In genomic region chr11:75307058-75307457, GRCh38 we compare ENCODE assay signal across 21 cellular contexts. TPM values are rescaled to one million over a fixed set of nuclear protein-coding genes. Genes with fewer than 3 reads are reported as not detected.
DNase-seq lines count a peak whose midpoint lies in the region; ATAC-seq, FAIRE-seq and TF ChIP-seq lines count a peak whose summit lies in the region.
"Had no signal": no experiment of that assay in that cellular context is flagged by ENCODE, and none has a peak within 500 bp of the region (broad histone marks: within the 10 kb centered on the region; RNA-seq: fewer than 3 reads in every experiment).

No MANE protein-coding gene starts in this region.

- CTCF ChIA-PET in K562 (lab: Yijun Ruan, JAX; ENCODE audit: low intra/inter-chr PET ratio) = no interaction called here

- peak overlapping the region; percentile 50 for H3K9ac ChIP-seq in NT2/D1 (ENCODE audit: insufficient read length, low read depth)
- no peak overlapping the region; a peak in 1 of 4 replicates for H3K9ac ChIP-seq in K562 (ENCODE audit: insufficient read depth in 1 of 2, low read depth in 2 of 2, low read length in 2 of 2)

- no peak for TF ChIP-seq EP300 in K562 (IDR thresholded peaks at IDR 0.05; ENCODE audit: low read length)
- no peak for TF ChIP-seq EP300 in stomach (IDR thresholded peaks at IDR 0.05)

- H3K4me3 ChIP-seq in NT2/D1 (ENCODE audit: insufficient read length, low read depth) (no peak overlapping the region), K562 (no peak overlapping the region), stomach (no peak overlapping the region), H7 (ENCODE audit: insufficient read depth, low read depth, low read length) (no peak overlapping the region)
- H3K4me3 ChIP-seq: right lobe of liver had no signal

- H3K4me1 ChIP-seq in NT2/D1 (ENCODE audit: insufficient read depth, insufficient read length) = peaks cover 13% of the 10 kb centered on the region
- peaks cover 0 to 13% of the 10 kb centered on the region in 2 experiments; a peak in 2 of 5 replicates for H3K4me1 ChIP-seq in K562 (replicated peaks in 1 of 2; ENCODE audit: control insufficient read depth in 2 of 2, insufficient read depth in 2 of 2, low read length in 2 of 2)
- H3K4me1 ChIP-seq in stomach = peaks cover 71 to 89% (median 82%) of the 10 kb centered on the region in 4 donors

- in situ Hi-C loops in K562 (cut with MboI) = no loop called here

- no peak overlapping the region for H3K4me3 Mint-ChIP-seq in immature natural killer cell
- H3K4me3 Mint-ChIP-seq: T-cell had no signal

- H3K9me3 ChIP-seq in NT2/D1 (ENCODE audit: insufficient read depth, low read length) = no peaks in the 10 kb centered on the region
- H3K9me3 ChIP-seq in K562 (replicated peaks; ENCODE audit: control insufficient read depth, insufficient read depth, low read depth, low read length) = no peaks in the 10 kb centered on the region
- H3K9me3 ChIP-seq in stomach = no peaks in the 10 kb centered on the region
- H3K9me3 ChIP-seq: Caco-2, right lobe of liver had no signal

- H3K27me3 Mint-ChIP-seq in immature natural killer cell (ENCODE audit: low read depth in 3 of 3) = peaks cover 0 to 3% (median 2%) of the 10 kb centered on the region in 3 donors
- H3K27me3 Mint-ChIP-seq: T-cell had no signal

- no peak for ATAC-seq in K562
- ATAC-seq: T-cell had no signal

- H3K4me1 Mint-ChIP-seq in immature natural killer cell = peaks cover 65 to 86% of the 10 kb centered on the region in 2 donors

- POLR2A ChIA-PET in K562 (lab: Yijun Ruan, JAX) = interaction anchor here (1.5 kb wide), 1 partner anchor 9 kb away, joined by 5 read pairs; no protein-coding TSS in a partner anchor

- H3K36me3 ChIP-seq in NT2/D1 (ENCODE audit: insufficient read depth, insufficient read length, low read length) (peaks cover 39% of the 10 kb centered on the region), K562 (ENCODE audit: control insufficient read depth, insufficient read depth, low read length) (peaks cover 15% of the 10 kb centered on the region; the same call in 2 of the 3 replicates), stomach (peaks cover 0 to 21% (median 15%) of the 10 kb centered on the region in 4 donors), H7 (replicated peaks; ENCODE audit: control insufficient read depth, insufficient read depth, low read length) (no peaks in the 10 kb centered on the region)

- H3K27me3 ChIP-seq in NT2/D1 (ENCODE audit: insufficient read depth, insufficient read length) (no peaks in the 10 kb centered on the region), K562 (ENCODE audit: control insufficient read depth in 2 of 2, insufficient read depth in 2 of 2, low read length in 2 of 2) (no peaks in the 10 kb centered on the region), stomach (no peaks in the 10 kb centered on the region), H7 (ENCODE audit: control insufficient read depth, insufficient read depth, low read length) (no peaks in the 10 kb centered on the region)
- H3K27me3 ChIP-seq: right lobe of liver had no signal

- intact Hi-C loops in K562 (cut with micrococcal nuclease) = no loop called here
- intact Hi-C loops in stomach (cut with DNase I; ENCODE audit: low total_unique reads) = no loop called here

- no peak for DNase-seq in NT2/D1 (ENCODE audit: low read depth, low spot score)
- DNase-seq in K562 (ENCODE audit: extremely low read depth in 1 of 4, low spot score in 3 of 4) = no peak
- no peak for DNase-seq in immature natural killer cell
- DNase-seq in stomach = no peak
- no peak for DNase-seq in H7
- no peak for DNase-seq in NCI-H1436 (lab: John Stamatoyannopoulos, UW)
- no peak for DNase-seq in NK-92 treated with Interleukin-12 subunit alpha and Interleukin-12 subunit beta, amount 100 ng/mL, for 24 hours (lab: John Stamatoyannopoulos, UW)
- DNase-seq: activated CD4-positive, alpha-beta T cell treated with anti-CD3 and anti-CD28 coated beads for 48 hours; Caco-2; GOT3; head of caudate nucleus; MM.1S; NCI-H1694; NCI-H2227 treated with DMSO at 0.1 percent for 48 hours; NCI-H748 treated with DMSO at 0.1 percent for 48 hours; OCI-M1; right lobe of liver; SHP77 treated with DMSO at 0.1 percent for 48 hours; T-cell; trophoblast cell had no signal

- no peaks in the 10 kb centered on the region for H3K9me3 Mint-ChIP-seq in immature natural killer cell
- H3K9me3 Mint-ChIP-seq: activated T-helper 2 cell treated with anti-CD3 and anti-CD28 coated beads, Interferon-gamma antibody, Interleukin-2, Interleukin-4, amounts not matched to agents 10 μg/mL and 5 μg/mL and 100 μg/mL, durations not matched to agents 14 hours and 24 hours and 36 hours; T-cell had no signal

- peaks cover 1% of the 10 kb centered on the region; the same call in 1 of the 3 replicates for H3K79me2 ChIP-seq in K562 (ENCODE audit: control insufficient read depth, insufficient read depth, low read length)

- TF ChIP-seq RAD21 in K562 (CRISPR knock-in tag; conservative IDR thresholded peaks at IDR 0.05 in 1 of 2, IDR thresholded peaks at IDR 0.05 in 1 of 2) = no peak

- no peak for TF ChIP-seq CTCF in K562 (IDR thresholded peaks at IDR 0.05 in 2 of 3, conservative IDR thresholded peaks at IDR 0.05 in 1 of 3; ENCODE audit: insufficient read depth in 2 of 3, low read depth in 1 of 3, low read length in 3 of 3)
- TF ChIP-seq CTCF in stomach (IDR thresholded peaks at IDR 0.05) = no peak

- H3K27ac ChIP-seq in K562 (ENCODE audit: extremely low read depth, low read depth, low read length) (no peak overlapping the region), stomach (peak overlapping the region in 4 of 5 donors; percentile 69 to 97 (median 97))
- H3K27ac ChIP-seq: right lobe of liver had no signal

- H4K20me1 ChIP-seq in K562 (replicated peaks; ENCODE audit: control insufficient read depth, insufficient read depth, low read length) = peaks cover 6% of the 10 kb centered on the region

- no peak for TF ChIP-seq POLR2A in K562 (conservative IDR thresholded peaks at IDR 0.05)
- no peak for TF ChIP-seq POLR2A in stomach (IDR thresholded peaks at IDR 0.05)

- no peak for FAIRE-seq in K562 (lab: Jason Lieb, UNC)

- 61% methylated on average over 3 of the region's 3 CpGs for WGBS in K562 (ENCODE audit: insufficient coverage, low coverage, missing lambda C conversion rate)
- 58 to 94% (median 63%) methylated on average over 3 of the region's 3 CpGs for WGBS in stomach, 5 donors

- H3K9me1 ChIP-seq in K562 (ENCODE audit: control insufficient read depth, insufficient read depth, low read length) = no peaks in the 10 kb centered on the region

- H2AFZ ChIP-seq in K562 (ENCODE audit: low read depth, low read length) = no peak overlapping the region

- no TSS peak for BruUV-seq in K562 (replicated peaks; lab: Mats Ljungman, UMichigan)

- peaks cover 0 to 9% (median 0%) of the 10 kb centered on the region in 3 donors for H3K36me3 Mint-ChIP-seq in immature natural killer cell

- peak overlapping the region in 4 of 6 donors; percentile 20 to 69 (median 58) for H3K27ac Mint-ChIP-seq in immature natural killer cell
- H3K27ac Mint-ChIP-seq: activated T-helper 2 cell treated with anti-CD3 and anti-CD28 coated beads, Interferon-gamma antibody, Interleukin-2, Interleukin-4, amounts not matched to agents 10 μg/mL and 5 μg/mL and 100 μg/mL, durations not matched to agents 14 hours and 24 hours and 36 hours; T-cell had no signal

- no peak overlapping the region for H3K4me2 ChIP-seq in K562 (ENCODE audit: insufficient read depth, low read length)

TF ChIP-seq in K562, 482 proteins besides CTCF, POLR2A, EP300 and RAD21:
- no peak for TF ChIP-seq KLF13 (tag; IDR thresholded peaks at IDR 0.05; ENCODE audit: borderline replicate concordance, low read depth)
- TF ChIP-seq ZFP91 (CRISPR knock-in tag; IDR thresholded peaks at IDR 0.05) = no peak
- TF ChIP-seq NR2C2 (CRISPR knock-in tag; IDR thresholded peaks at IDR 0.05) = no peak
- TF ChIP-seq NR2C2 (tag; IDR thresholded peaks at IDR 0.05) = peak; percentile 60; the same call in 1 of the 2 replicates
- TF ChIP-seq SRSF9 (IDR thresholded peaks at IDR 0.05; ENCODE audit: borderline replicate concordance, low read depth, low read length) = no peak
- peak; percentile 74 for TF ChIP-seq NR2C1 (IDR thresholded peaks at IDR 0.05)
- peak; percentile 82 for TF ChIP-seq NR2C1 (tag; IDR thresholded peaks at IDR 0.05)

RNA-seq across cellular contexts. Expression of gene ARRB1, which starts 44.4 kb away (rescaled TPM):
- 58.4 and 169 TPM in 2 replicates for total RNA-seq in K562 (2011; cell fraction: chromatin; rRNA removed; ENCODE audit: low replicate concordance)
- 93.3 and 107 TPM in 2 replicates for total RNA-seq in K562 (2011; cell fraction: nucleolus; rRNA removed)
- total RNA-seq in K562 (2011; cell fraction: nucleoplasm; rRNA removed) = 70.8 and 73.7 TPM in 2 replicates
- total RNA-seq in K562 (2014; rRNA removed) (21.8 and 27.6 TPM in 2 replicates), K562 (2014; rRNA removed; fragmentation: Illumina TruSeq; extraction: Trizol) (22.9 and 28.5 TPM in 2 replicates), K562 (2015; rRNA removed; fragmentation: Illumina TruSeq; extraction: Trizol) (41.7 and 43.5 TPM in 2 replicates), K562 (2021) (43.6 and 45.4 TPM in 2 replicates), stomach (100 to 1,000 TPM in 1 of 5 donors, 10 to 100 TPM in 4; 44.3 to 151 (median 76.5) TPM)
- polyA plus RNA-seq in K562 (2011; rRNA removed) (26.2 and 30.8 TPM in 2 replicates), K562 (2014; fragmentation: Illumina TruSeq; extraction: Trizol) (35.6 and 38.4 TPM in 2 replicates), K562 (2014; fragmentation: Nextera tagmentation; extraction: Ambion mirVana) (10 to 100 TPM in 1 of 2 experiments, 1 to 10 TPM in 1; 6.6 to 13.1 TPM), K562 (2014; rRNA removed) (24.2 and 30.6 TPM in 2 replicates), immature natural killer cell (10 to 100 TPM; 28.7 to 51.1 (median 41.5) TPM), stomach (10 to 100 TPM; 18.0 to 41.2 (median 33.2) TPM)
- polyA plus RNA-seq in K562 (2011; cell fraction: cytosol; rRNA removed) = 28.6 and 44.2 TPM in 2 replicates
- polyA plus RNA-seq in K562 (2011; cell fraction: nucleus; rRNA removed) = 30.8 and 44.9 TPM in 2 replicates
- polyA plus RNA-seq in K562 (2012) = 33.4 and 35.1 TPM in 2 replicates
- polyA minus RNA-seq in K562 (2011; rRNA and poly(A)+ RNA removed) = 80.3 and 121 TPM in 2 replicates
- 31.7 and 45.7 TPM in 2 replicates for polyA minus RNA-seq in K562 (2011; cell fraction: cytosol; rRNA and poly(A)+ RNA removed)
- polyA minus RNA-seq in K562 (2011; cell fraction: nucleus; rRNA and poly(A)+ RNA removed) = 63.5 and 65.3 TPM in 2 replicates
- total RNA-seq in H7 (2014; rRNA removed; shearing (Covaris generic)) = 110 and 116 TPM in 2 replicates
